22 cellular contexts compared by ENCODE assay signal in genomic region chr17:13933597-13934276, GRCh38.
DNase-seq lines count a peak whose midpoint lies in the region; ATAC-seq and TF ChIP-seq lines count a peak whose summit lies in the region.
"Had no signal": no experiment of that assay in that cellular context is flagged by ENCODE, and none has a peak within 500 bp of the region (broad histone marks: within the 10 kb centered on the region; RNA-seq: fewer than 3 reads in every experiment).

No MANE protein-coding gene starts in this region.

- POLR2A ChIA-PET in activated B cell treated with CpG ODN at 0.5 μM for 24 hours (lab: Charles Lee) = interaction anchor here (0.6 to 0.8 kb wide), 3 partner anchors 16 to 1974 kb away, joined by 3 to 4 read pairs (median 3); no protein-coding TSS in a partner anchor
- POLR2A ChIA-PET in activated CD4-positive, alpha-beta memory T cell treated with anti-CD3 and anti-CD28 coated beads, Interleukin-2, amount 10 ng/mL, durations not matched to agents 7 days and 5 days (lab: Charles Lee) = no interaction called here

- intact Hi-C loops in CD14-positive monocyte (cut with micrococcal nuclease) (loop anchor here (5.0 to 10.0 kb wide), 3 partner anchors 361 to 419 kb away; partner anchors contain the start of gene HS3ST3B1 (in 1 of the 2)), activated B cell treated with CpG ODN at 0.5 μM for 24 hours (cut with micrococcal nuclease) (loop anchor here (10.0 kb wide), 1 partner anchor 919 kb away; the partner anchor contains the start of gene ELAC2)

- H3K4me1 Mint-ChIP-seq in CD14-positive monocyte = peaks cover 39% of the 10 kb centered on the region
- peaks cover 46% of the 10 kb centered on the region for H3K4me1 Mint-ChIP-seq in activated B cell treated with CpG ODN at 0.5 μM for 24 hours
- peaks cover 30% of the 10 kb centered on the region for H3K4me1 Mint-ChIP-seq in memory B cell
- peaks cover 1% of the 10 kb centered on the region for H3K4me1 Mint-ChIP-seq in activated CD4-positive, alpha-beta memory T cell treated with anti-CD3 and anti-CD28 coated beads, Interleukin-2, amount 10 ng/mL, durations not matched to agents 7 days and 5 days
- no peaks in the 10 kb centered on the region for H3K4me1 Mint-ChIP-seq in effector memory CD8-positive, alpha-beta T cell (ENCODE audit: low read depth in 2 of 2)
- H3K4me1 Mint-ChIP-seq: CD4-positive, alpha-beta memory T cell had no signal

- TF ChIP-seq CTCF in CD14-positive monocyte (IDR thresholded peaks at IDR 0.05) (no peak), activated B cell treated with CpG ODN at 0.5 μM for 24 hours (IDR thresholded peaks at IDR 0.05) (no peak)

- H3K27me3 Mint-ChIP-seq in CD14-positive monocyte (ENCODE audit: low read depth in 3 of 3) (no peaks in the 10 kb centered on the region), activated B cell treated with CpG ODN at 0.5 μM for 24 hours (no peaks in the 10 kb centered on the region), memory B cell (no peaks in the 10 kb centered on the region)
- no peaks in the 10 kb centered on the region for H3K27me3 Mint-ChIP-seq in activated CD4-positive, alpha-beta memory T cell treated with anti-CD3 and anti-CD28 coated beads, Interleukin-2, amount 10 ng/mL, durations not matched to agents 7 days and 5 days
- no peaks in the 10 kb centered on the region for H3K27me3 Mint-ChIP-seq in effector memory CD8-positive, alpha-beta T cell
- H3K27me3 Mint-ChIP-seq: CD4-positive, alpha-beta memory T cell had no signal

- H3K27ac Mint-ChIP-seq in CD14-positive monocyte (peak overlapping the region; percentile 74 to 97 (median 88)), activated B cell treated with CpG ODN at 0.5 μM for 24 hours (peak overlapping the region; percentile 82), memory B cell (peak overlapping the region; percentile 99)
- H3K27ac Mint-ChIP-seq in activated CD4-positive, alpha-beta memory T cell treated with anti-CD3 and anti-CD28 coated beads, Interleukin-2, amount 10 ng/mL, durations not matched to agents 7 days and 5 days = no peak overlapping the region
- no peak overlapping the region for H3K27ac Mint-ChIP-seq in effector memory CD8-positive, alpha-beta T cell

- ATAC-seq in activated B cell treated with CpG ODN at 0.5 μM for 24 hours (ENCODE audit: low read depth) = no peak
- peak; percentile 86 for ATAC-seq in left lobe of liver
- ATAC-seq in memory B cell (ENCODE audit: low read depth) = no peak
- ATAC-seq in GM19397 (IDR thresholded peaks at IDR 0.05; ENCODE audit: unreplicated experiment) = no peak
- ATAC-seq in HG02884 (IDR thresholded peaks at IDR 0.05; ENCODE audit: unreplicated experiment) = no peak
- no peak for ATAC-seq in effector memory CD8-positive, alpha-beta T cell (replicated peaks)
- ATAC-seq: A549, GM12878 had no signal

- H3K4me3 Mint-ChIP-seq in CD14-positive monocyte = peak overlapping the region in 1 of 2 donors; percentile 46
- H3K4me3 Mint-ChIP-seq in activated B cell treated with CpG ODN at 0.5 μM for 24 hours = no peak overlapping the region
- H3K4me3 Mint-ChIP-seq in memory B cell = no peak overlapping the region
- H3K4me3 Mint-ChIP-seq in activated CD4-positive, alpha-beta memory T cell treated with anti-CD3 and anti-CD28 coated beads, Interleukin-2, amount 10 ng/mL, durations not matched to agents 7 days and 5 days = no peak overlapping the region
- no peak overlapping the region for H3K4me3 Mint-ChIP-seq in effector memory CD8-positive, alpha-beta T cell
- H3K4me3 Mint-ChIP-seq: CD4-positive, alpha-beta memory T cell had no signal

- H3K36me3 Mint-ChIP-seq in CD14-positive monocyte = no peaks in the 10 kb centered on the region
- H3K36me3 Mint-ChIP-seq in activated B cell treated with CpG ODN at 0.5 μM for 24 hours (ENCODE audit: low read depth) = no peaks in the 10 kb centered on the region
- no peaks in the 10 kb centered on the region for H3K36me3 Mint-ChIP-seq in memory B cell
- peaks cover 7% of the 10 kb centered on the region for H3K36me3 Mint-ChIP-seq in activated CD4-positive, alpha-beta memory T cell treated with anti-CD3 and anti-CD28 coated beads, Interleukin-2, amount 10 ng/mL, durations not matched to agents 7 days and 5 days (ENCODE audit: low read depth)
- no peaks in the 10 kb centered on the region for H3K36me3 Mint-ChIP-seq in effector memory CD8-positive, alpha-beta T cell (ENCODE audit: insufficient read depth)

- CTCF ChIA-PET in activated B cell treated with CpG ODN at 0.5 μM for 24 hours (lab: Charles Lee) = no interaction called here
- CTCF ChIA-PET in activated CD4-positive, alpha-beta memory T cell treated with anti-CD3 and anti-CD28 coated beads, Interleukin-2, amount 10 ng/mL, durations not matched to agents 7 days and 5 days (lab: Charles Lee) = no interaction called here

- DNase-seq in CD14-positive monocyte (ENCODE audit: low spot score) = no peak
- DNase-seq in activated B cell treated with CpG ODN at 0.5 μM for 24 hours = no peak
- DNase-seq in left lobe of liver (ENCODE audit: low spot score) = peak; percentile 65
- DNase-seq in memory B cell (ENCODE audit: low spot score in 2 of 2) = no peak
- DNase-seq in activated CD4-positive, alpha-beta memory T cell treated with anti-CD3 and anti-CD28 coated beads, Interleukin-2, amount 10 ng/mL, durations not matched to agents 7 days and 5 days = no peak
- DNase-seq in effector memory CD8-positive, alpha-beta T cell = no peak
- DNase-seq: BE2C; Caco-2; CD4-positive, alpha-beta memory T cell; DND-41; GOT3; NCI-H1694; NCI-H2081 treated with DMSO at 0.1 percent for 48 hours; NCI-H2171 treated with DMSO at 0.1 percent for 48 hours; NCI-H524 treated with DMSO at 0.1 percent for 48 hours; NCI-H82; Peyer's patch; SJCRH30 had no signal

- peaks cover under 1 to 8% (median 6%) of the 10 kb centered on the region in 7 donors for H3K9me3 Mint-ChIP-seq in CD14-positive monocyte
- no peaks in the 10 kb centered on the region for H3K9me3 Mint-ChIP-seq in activated B cell treated with CpG ODN at 0.5 μM for 24 hours
- H3K9me3 Mint-ChIP-seq in memory B cell = peaks cover 3% of the 10 kb centered on the region
- peaks cover 4% of the 10 kb centered on the region for H3K9me3 Mint-ChIP-seq in activated CD4-positive, alpha-beta memory T cell treated with anti-CD3 and anti-CD28 coated beads, Interleukin-2, amount 10 ng/mL, durations not matched to agents 7 days and 5 days
- H3K9me3 Mint-ChIP-seq in effector memory CD8-positive, alpha-beta T cell = no peaks in the 10 kb centered on the region

Comparison
In these comparisons a context has a peak if more than half of its experiments do, and no peak if none do; other contexts are left out.
1. H3K27ac Mint-ChIP-seq: peak in CD14-positive monocyte (7 of 7), activated B cell treated with CpG ODN at 0.5 μM for 24 hours (single experiment) and memory B cell (single experiment); none in activated CD4-positive, alpha-beta memory T cell treated with anti-CD3 and anti-CD28 coated beads, Interleukin-2, amount 10 ng/mL, durations not matched to agents 7 days and 5 days (single experiment) and effector memory CD8-positive, alpha-beta T cell (0 of 2).